In the genomic region with DNA sequence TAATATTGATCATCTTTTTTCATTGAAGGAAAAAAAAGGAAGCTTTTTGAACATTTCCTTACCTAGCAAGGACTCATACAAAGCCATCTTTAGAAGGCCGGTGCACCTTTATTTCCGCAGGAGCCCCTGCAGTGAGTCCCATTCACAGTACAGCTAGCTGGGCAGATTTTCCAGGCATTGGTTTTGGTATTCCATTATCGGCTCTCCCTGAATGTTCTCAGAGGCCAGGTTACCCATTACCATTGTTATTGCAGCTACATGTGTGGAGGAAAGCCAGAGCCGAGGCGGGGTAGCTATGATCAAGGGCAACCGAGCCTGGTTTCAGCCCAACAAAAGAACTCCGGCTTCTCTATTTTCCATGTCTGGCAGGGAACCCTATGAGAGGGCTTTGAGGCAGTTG, we compare ENCODE assay signal across 19 cellular contexts.
"Had no signal": no experiment of that assay in that cellular context is flagged by ENCODE, and none has a peak within 500 bp of the region (broad histone marks: within the 10 kb centered on the region; RNA-seq: fewer than 3 reads in every experiment).

No MANE protein-coding gene starts in this region.

- H3K9me3 ChIP-seq: heart left ventricle, mucosa of descending colon, upper lobe of left lung had no signal

- H3K4me3 ChIP-seq: cardiac muscle cell, heart left ventricle, mucosa of descending colon, upper lobe of left lung had no signal

- H3K27me3 ChIP-seq: cardiac muscle cell, heart left ventricle, upper lobe of left lung had no signal

- H3K36me3 Mint-ChIP-seq: naive thymus-derived CD8-positive, alpha-beta T cell had no signal

- H3K27ac Mint-ChIP-seq: activated B cell treated with CpG ODN at 0.5 μM for 24 hours; activated T-cell treated with anti-CD3 and anti-CD28 coated beads, Interleukin-2, amount 50 U/mL, for 24 hours; naive thymus-derived CD8-positive, alpha-beta T cell had no signal

- ATAC-seq: heart left ventricle; left colon; mucosa of descending colon; naive thymus-derived CD8-positive, alpha-beta T cell had no signal

- H3K4me1 Mint-ChIP-seq: activated B cell treated with CpG ODN at 0.5 μM for 24 hours had no signal

- H3K9me3 Mint-ChIP-seq: activated B cell treated with CpG ODN at 0.5 μM for 24 hours; activated T-cell treated with anti-CD3 and anti-CD28 coated beads, Interleukin-2, amount 50 U/mL, for 24 hours; naive thymus-derived CD8-positive, alpha-beta T cell had no signal

- H3K4me3 Mint-ChIP-seq: activated B cell treated with CpG ODN at 0.5 μM for 24 hours; activated T-cell treated with anti-CD3 and anti-CD28 coated beads, Interleukin-2, amount 50 U/mL, for 24 hours; naive thymus-derived CD8-positive, alpha-beta T cell had no signal

- DNase-seq: activated B cell treated with CpG ODN at 0.5 μM for 24 hours; activated CD4-positive, alpha-beta T cell treated with anti-CD3 and anti-CD28 coated beads for 48 hours; activated effector memory CD4-positive, alpha-beta T cell treated with Interleukin-2 at 50 U/mL for 16 hours; activated naive CD4-positive, alpha-beta T cell treated with anti-CD3 and anti-CD28 coated beads, Interleukin-2, amount 50 U/mL, for 16 hours; activated T-cell treated with anti-CD3 and anti-CD28 coated beads, Interleukin-2, amount 50 U/mL, for 24 hours; effector memory CD4-positive, alpha-beta T cell; left colon; occipital lobe; small intestine; stimulated activated CD4-positive, alpha-beta T cell treated with anti-CD3 and anti-CD28 coated beads, Interleukin-4, amount 100 ng/mL, for 4 hours; stimulated activated naive CD4-positive, alpha-beta T cell treated with Interleukin-2 at 50 U/mL for 16 hours; substantia nigra; SW 1271; upper lobe of left lung had no signal

- H3K27ac ChIP-seq: cardiac muscle cell, epithelial cell of prostate, heart left ventricle had no signal

- H3K27me3 Mint-ChIP-seq: activated B cell treated with CpG ODN at 0.5 μM for 24 hours; activated T-cell treated with anti-CD3 and anti-CD28 coated beads, Interleukin-2, amount 50 U/mL, for 24 hours; naive thymus-derived CD8-positive, alpha-beta T cell had no signal

- H3K36me3 ChIP-seq: cardiac muscle cell had no signal
